8 cellular contexts compared by ENCODE assay signal in the genomic region with DNA sequence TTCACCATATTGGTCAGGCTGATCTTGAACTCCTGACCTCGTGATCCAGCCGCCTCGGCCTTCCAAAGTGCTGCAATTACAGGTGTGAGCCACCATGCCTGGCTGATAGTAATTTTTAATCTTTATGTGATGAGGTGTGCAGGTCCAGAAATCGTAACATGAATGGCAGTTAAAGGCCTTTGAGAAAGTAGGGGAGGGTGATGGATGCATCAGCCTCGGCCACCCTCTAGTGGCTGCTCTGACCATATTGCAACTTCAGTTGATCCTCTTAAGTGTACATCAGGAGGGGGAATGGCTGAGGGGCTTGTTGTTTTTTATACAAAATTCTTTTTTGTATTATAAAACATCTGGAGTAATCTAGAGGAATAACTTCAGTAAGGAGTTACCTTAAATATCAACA.
A peak's percentile ranks its signal among the peaks of the same experiment; 100 is the strongest.
DNase-seq lines count a peak whose midpoint lies in the region; TF ChIP-seq lines count a peak whose summit lies in the region.

No MANE protein-coding gene starts in this region.

- intact Hi-C loops in esophagus squamous epithelium (cut with DNase I): no loop called here

- H3K27ac ChIP-seq in esophagus squamous epithelium: no peak overlapping the region
- H3K27ac ChIP-seq in osteoblast (ENCODE audit: low read depth, low read length): no peak overlapping the region

- TF ChIP-seq POLR2A in esophagus squamous epithelium (IDR thresholded peaks at IDR 0.05): no peak

- no peaks in the 10 kb centered on the region for H3K27me3 ChIP-seq in esophagus squamous epithelium
- H3K27me3 ChIP-seq in osteoblast (ENCODE audit: insufficient read depth, low read length): no peaks in the 10 kb centered on the region

- no peak overlapping the region for H3K4me2 ChIP-seq in osteoblast (ENCODE audit: insufficient read depth, low read length)

- H3K4me1 ChIP-seq in esophagus squamous epithelium (peaks cover 0 to 3% (median 0%) of the 10 kb centered on the region in 3 donors), osteoblast (ENCODE audit: insufficient read depth, low read length) (no peaks in the 10 kb centered on the region)

- H3K36me3 ChIP-seq in esophagus squamous epithelium: no peaks in the 10 kb centered on the region
- H3K36me3 ChIP-seq in osteoblast (ENCODE audit: insufficient read depth, low read length): no peaks in the 10 kb centered on the region

- peak in 4 of 6 experiments; percentile 32 to 65 (median 39) for TF ChIP-seq CTCF in esophagus squamous epithelium (IDR thresholded peaks at IDR 0.05)
- peak; percentile 79 for TF ChIP-seq CTCF in osteoblast (IDR thresholded peaks at IDR 0.05; ENCODE audit: extremely low read depth, low read depth, low read length)

- H3K79me2 ChIP-seq in osteoblast (ENCODE audit: insufficient read depth, low read length): peaks cover 84% of the 10 kb centered on the region

- H3K4me3 ChIP-seq in esophagus squamous epithelium (no peak overlapping the region), osteoblast (ENCODE audit: insufficient read depth, low read length) (no peak overlapping the region)

- H2AFZ ChIP-seq in osteoblast (ENCODE audit: low read length): no peak overlapping the region

- peaks cover 68% of the 10 kb centered on the region for H4K20me1 ChIP-seq in osteoblast (ENCODE audit: insufficient read depth, low read length)

- DNase-seq in DMS153 treated with DMSO at 0.1 percent for 48 hours (lab: John Stamatoyannopoulos, UW; ENCODE audit: unreplicated experiment) (peak; percentile 32), HPDE6-E6E7 (ENCODE audit: extremely low spot score) (peak; percentile 50), SHP77 (lab: John Stamatoyannopoulos, UW) (peak; percentile 21 to 36), esophagus squamous epithelium (lab: John Stamatoyannopoulos, UW) (no peak), osteoblast (ENCODE audit: insufficient read length, low spot score, missing footprints) (peak; percentile 82), NCI-H1105 treated with DMSO at 0.1 percent for 48 hours (lab: John Stamatoyannopoulos, UW) (no peak), NCI-H1048 (lab: John Stamatoyannopoulos, UW) (no peak), NCI-H1417 treated with DMSO at 0.1 percent for 48 hours (lab: John Stamatoyannopoulos, UW) (no peak)

- 60 to 65% methylated on average over 2 to 5 of the region's 5 CpGs for WGBS in esophagus squamous epithelium, 2 donors

- H3K9me3 ChIP-seq in esophagus squamous epithelium (no peaks in the 10 kb centered on the region), osteoblast (ENCODE audit: low read depth, low read length) (no peaks in the 10 kb centered on the region)

Comparison
In these comparisons a context has a peak if more than half of its experiments do, and no peak if none do; other contexts are left out.
1. DNase-seq: peak in DMS153 treated with DMSO at 0.1 percent for 48 hours (single experiment), HPDE6-E6E7 (single experiment), SHP77 (2 of 2) and osteoblast (single experiment); none in esophagus squamous epithelium (single experiment), NCI-H1105 treated with DMSO at 0.1 percent for 48 hours (single experiment), NCI-H1048 (single experiment) and NCI-H1417 treated with DMSO at 0.1 percent for 48 hours (single experiment).